ENCODE assay signal across 11 cellular contexts in the genomic region with DNA sequence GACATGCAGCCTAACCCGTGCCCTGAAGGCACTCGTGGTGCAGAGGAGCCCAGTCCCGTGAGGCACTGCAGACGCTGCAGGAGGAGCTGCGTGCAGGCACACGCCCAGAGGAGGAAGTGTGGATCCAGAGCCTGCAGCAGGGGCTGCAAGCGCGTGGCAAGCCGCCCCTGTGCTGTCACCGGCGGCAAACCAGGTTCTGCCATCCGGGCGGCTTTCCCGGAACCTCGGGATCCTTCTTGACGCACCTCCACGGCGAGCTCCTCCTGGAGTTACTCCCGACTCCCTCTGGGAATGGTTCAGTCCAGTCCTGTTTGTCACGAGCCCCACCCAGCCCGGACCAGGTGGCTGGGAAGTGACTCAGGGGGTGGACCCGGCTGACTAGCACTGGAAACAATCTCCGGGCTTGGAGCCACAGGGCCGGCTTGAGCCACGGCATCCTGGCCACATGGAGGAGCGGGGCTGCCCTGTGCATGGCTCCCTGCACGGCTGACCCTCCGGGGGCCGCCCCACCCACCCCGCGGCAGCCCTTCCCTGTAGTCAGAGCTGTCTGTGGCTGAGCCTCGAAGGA. TPM values are rescaled to one million over a fixed set of nuclear protein-coding genes. Genes with fewer than 3 reads are reported as not detected.
DNase-seq lines count a peak whose midpoint lies in the region; ATAC-seq and TF ChIP-seq lines count a peak whose summit lies in the region.
"Had no signal": no experiment of that assay in that cellular context is flagged by ENCODE, and none has a peak within 500 bp of the region (broad histone marks: within the 10 kb centered on the region; RNA-seq: fewer than 3 reads in every experiment).

No MANE protein-coding gene starts in this region.

- H3K27me3 ChIP-seq in AG04450 (ENCODE audit: control insufficient read depth, insufficient read depth, low read length): no peaks in the 10 kb centered on the region
- no peaks in the 10 kb centered on the region for H3K27me3 ChIP-seq in neuronal stem cell (ENCODE audit: control insufficient read depth in 3 of 3, insufficient read depth in 3 of 3, low read depth in 1 of 3, low read length in 3 of 3)
- H3K27me3 ChIP-seq: dorsolateral prefrontal cortex, spleen had no signal

- no peak overlapping the region for H3K4me3 Mint-ChIP-seq in effector memory CD8-positive, alpha-beta T cell
- H3K4me3 Mint-ChIP-seq: activated B cell treated with CpG ODN at 0.5 μM for 24 hours had no signal

- no CpG with 5 or more reads among the region's 32 CpGs for WGBS in neuronal stem cell (ENCODE audit: extremely low coverage in 2 of 2, insufficient read length in 2 of 2, insufficient replicate concordance in 1 of 2), 2 donors

- H3K79me1 ChIP-seq in neuronal stem cell (ENCODE audit: low read depth, low read length): peaks cover 5% of the 10 kb centered on the region

- no peak overlapping the region for H3K4me2 ChIP-seq in neuronal stem cell (ENCODE audit: insufficient read depth, low read length, poor library complexity, severe bottlenecking)

- H2BK120ac ChIP-seq in neuronal stem cell (ENCODE audit: low read depth, low read length): no peak overlapping the region

- H3K4me3 ChIP-seq in AG04450 (ENCODE audit: low read depth, low read length) (no peak overlapping the region), fibroblast of mammary gland (ENCODE audit: control insufficient read depth, low read depth, low read length) (no peak overlapping the region), neuronal stem cell (ENCODE audit: low read length in 2 of 2) (no peak overlapping the region)
- H3K4me3 ChIP-seq: dorsolateral prefrontal cortex, spleen had no signal

- H3K4me1 Mint-ChIP-seq in effector memory CD8-positive, alpha-beta T cell (ENCODE audit: low read depth in 2 of 2): peaks cover 16 to 23% of the 10 kb centered on the region in 2 donors
- H3K4me1 Mint-ChIP-seq: activated B cell treated with CpG ODN at 0.5 μM for 24 hours had no signal

- H3K27ac ChIP-seq in AG04450 (ENCODE audit: low read depth, low read length) (peak overlapping the region; percentile 57), neuronal stem cell (replicated peaks; ENCODE audit: low read length) (no peak overlapping the region)

- no peak overlapping the region for H4K8ac ChIP-seq in neuronal stem cell (ENCODE audit: low read depth, low read length)

- no peak overlapping the region for H2BK5ac ChIP-seq in neuronal stem cell (ENCODE audit: low read length)

- H3K9ac ChIP-seq in neuronal stem cell (ENCODE audit: low read depth, low read length, poor library complexity): no peak overlapping the region

- no peak overlapping the region for H3K18ac ChIP-seq in neuronal stem cell (ENCODE audit: low read length)

- peaks cover 49 to 84% of the 10 kb centered on the region in 2 donors for H3K36me3 ChIP-seq in neuronal stem cell (replicated peaks in 1 of 2; ENCODE audit: control insufficient read depth in 2 of 2, insufficient read depth in 2 of 2, low read length in 2 of 2)

- peak overlapping the region; percentile 73 for H3K23ac ChIP-seq in neuronal stem cell (ENCODE audit: low read depth, low read length, poor library complexity)

- H2AFZ ChIP-seq in neuronal stem cell (ENCODE audit: low read length): no peak overlapping the region

- H3K27ac Mint-ChIP-seq in effector memory CD8-positive, alpha-beta T cell: no peak overlapping the region
- H3K27ac Mint-ChIP-seq: activated B cell treated with CpG ODN at 0.5 μM for 24 hours had no signal

- no peak overlapping the region for H2AK5ac ChIP-seq in neuronal stem cell (ENCODE audit: low read depth, low read length)

- DNase-seq in AG04450 (ENCODE audit: low read depth, low spot score) (peak; percentile 58), RKO (ENCODE audit: low spot score) (peak; percentile 94), fibroblast of mammary gland (ENCODE audit: low read depth) (peak; percentile 99), neuronal stem cell (ENCODE audit: low spot score) (no peak), cortex of kidney (lab: John Stamatoyannopoulos, UW) (no peak), NCI-H187 (lab: John Stamatoyannopoulos, UW) (no peak)
- no peak for DNase-seq in effector memory CD8-positive, alpha-beta T cell
- DNase-seq: activated B cell treated with CpG ODN at 0.5 μM for 24 hours, spleen had no signal

- no peak overlapping the region for H2BK15ac ChIP-seq in neuronal stem cell (ENCODE audit: low read length)

- CTCF ChIA-PET in AG04450 (lab: Charles Lee): interaction anchor here (0.6 kb wide), 1 partner anchor 98 kb away, joined by 9 read pairs; no protein-coding TSS in a partner anchor

- no peak overlapping the region for H2BK12ac ChIP-seq in neuronal stem cell (ENCODE audit: low read length)

- H3K4ac ChIP-seq in neuronal stem cell (ENCODE audit: low read length): no peak overlapping the region

- TF ChIP-seq CTCF in AG04450 (IDR thresholded peaks at IDR 0.05; ENCODE audit: low read depth, low read length): no peak
- no peak for TF ChIP-seq CTCF in fibroblast of mammary gland (conservative IDR thresholded peaks at IDR 0.05; ENCODE audit: control insufficient read depth, insufficient read depth, low read depth, low read length)

- no peak overlapping the region for H4K91ac ChIP-seq in neuronal stem cell (ENCODE audit: low read depth, low read length, poor library complexity)

- H3K4me1 ChIP-seq in neuronal stem cell (ENCODE audit: control insufficient read depth in 2 of 2, insufficient read depth in 1 of 2, low read depth in 1 of 2, low read length in 2 of 2): no peaks in the 10 kb centered on the region

- H3K9me3 Mint-ChIP-seq in effector memory CD8-positive, alpha-beta T cell: no peaks in the 10 kb centered on the region
- H3K9me3 Mint-ChIP-seq: activated B cell treated with CpG ODN at 0.5 μM for 24 hours had no signal

- no peak for ATAC-seq in GM21381 (IDR thresholded peaks at IDR 0.05; ENCODE audit: unreplicated experiment)
- no peak for ATAC-seq in effector memory CD8-positive, alpha-beta T cell (replicated peaks)

- peaks cover 13% of the 10 kb centered on the region; the same call in 1 of the 2 replicates for H3K9me3 ChIP-seq in AG04450 (ENCODE audit: control insufficient read depth, insufficient read depth, low read length)
- no peaks in the 10 kb centered on the region for H3K9me3 ChIP-seq in neuronal stem cell (replicated peaks in 1 of 2; ENCODE audit: control insufficient read depth in 2 of 2, insufficient read depth in 1 of 2, low read depth in 1 of 2, low read length in 2 of 2)
- H3K9me3 ChIP-seq: spleen had no signal

- peaks cover 63% of the 10 kb centered on the region for H3K36me3 Mint-ChIP-seq in effector memory CD8-positive, alpha-beta T cell (ENCODE audit: insufficient read depth)

- no peak overlapping the region for H3K14ac ChIP-seq in neuronal stem cell (ENCODE audit: low read length)

- POLR2A ChIA-PET in AG04450 (lab: Yijun Ruan, JAX): interaction anchor here (0.6 to 1.5 kb wide), 3 partner anchors 9 to 198 kb away, joined by 4 to 5 read pairs (median 4); no protein-coding TSS in a partner anchor

- no peaks in the 10 kb centered on the region for H3K27me3 Mint-ChIP-seq in effector memory CD8-positive, alpha-beta T cell
- H3K27me3 Mint-ChIP-seq: activated B cell treated with CpG ODN at 0.5 μM for 24 hours had no signal

RNA-seq across cellular contexts. Expression of a gene that starts 10.2 kb away (rescaled TPM):
- 5.6 and 9.0 TPM in 2 replicates for polyA plus RNA-seq in AG04450 (2011; rRNA removed)
- polyA minus RNA-seq in AG04450 (2011; rRNA and poly(A)+ RNA removed): 8.5 and 15.2 TPM in 2 replicates
- polyA plus RNA-seq in neuronal stem cell (2013, experiment 1 of 2): 12.1 TPM
- polyA plus RNA-seq in neuronal stem cell (2013, experiment 2 of 2): 12.4 TPM

RNA-seq across cellular contexts. Expression of a gene that starts 43.3 kb away (rescaled TPM):
- 126 and 160 TPM in 2 replicates for polyA plus RNA-seq in AG04450 (2011; rRNA removed)
- polyA minus RNA-seq in AG04450 (2011; rRNA and poly(A)+ RNA removed): 45.1 and 52.5 TPM in 2 replicates
- 33.5 TPM for polyA plus RNA-seq in neuronal stem cell (2013, experiment 1 of 2)
- 33.9 TPM for polyA plus RNA-seq in neuronal stem cell (2013, experiment 2 of 2)

Comparison
In these comparisons a context has a peak if more than half of its experiments do, and no peak if none do; other contexts are left out.
1. DNase-seq: peak in AG04450 (single experiment), RKO (single experiment) and fibroblast of mammary gland (single experiment); none in neuronal stem cell (single experiment), cortex of kidney (single experiment), effector memory CD8-positive, alpha-beta T cell (0 of 3) and NCI-H187 (0 of 2).